19 cellular contexts compared by ENCODE assay signal in the genomic region with DNA sequence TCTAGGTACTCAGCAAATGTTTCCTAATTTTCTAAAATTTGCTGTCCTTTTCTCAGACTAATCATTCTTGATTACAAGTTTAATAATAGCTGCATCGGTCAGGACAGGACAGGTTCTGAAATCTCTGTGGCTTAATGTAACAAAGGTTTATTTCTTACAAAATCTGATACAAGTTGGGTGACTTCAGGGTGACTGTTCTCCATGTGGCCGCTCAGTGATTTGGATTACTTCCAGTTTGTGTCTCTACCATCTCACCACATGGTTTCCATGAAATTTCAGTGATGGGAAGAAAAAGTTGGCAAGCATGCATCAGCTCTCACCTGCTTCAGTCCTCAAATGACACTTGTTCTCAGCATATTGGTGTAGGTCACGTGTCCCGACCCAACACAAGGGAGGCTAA. TPM values are rescaled to one million over a fixed set of nuclear protein-coding genes. Genes with fewer than 3 reads are reported as not detected.
DNase-seq lines count a peak whose midpoint lies in the region; ATAC-seq, FAIRE-seq and TF ChIP-seq lines count a peak whose summit lies in the region.
"Had no signal": no experiment of that assay in that cellular context is flagged by ENCODE, and none has a peak within 500 bp of the region (broad histone marks: within the 10 kb centered on the region; RNA-seq: fewer than 3 reads in every experiment).

No MANE protein-coding gene starts in this region.

- H3K27ac ChIP-seq in naive thymus-derived CD4-positive, alpha-beta T cell (ENCODE audit: low read depth, low read length), result no peak overlapping the region
- H3K27ac ChIP-seq: RWPE1, SJSA1 had no signal

- no peak for FAIRE-seq in HTR-8/SVneo (lab: Jason Lieb, UNC)
- FAIRE-seq: K562 had no signal

- H3K4me1 Mint-ChIP-seq in activated B cell treated with CpG ODN at 0.5 μM for 24 hours, result peaks cover 46% of the 10 kb centered on the region
- peaks cover 0 to 11% (median 7%) of the 10 kb centered on the region in 7 donors for H3K4me1 Mint-ChIP-seq in naive thymus-derived CD4-positive, alpha-beta T cell

- no peaks in the 10 kb centered on the region for H3K27me3 Mint-ChIP-seq in activated B cell treated with CpG ODN at 0.5 μM for 24 hours
- H3K27me3 Mint-ChIP-seq in naive thymus-derived CD4-positive, alpha-beta T cell, result no peaks in the 10 kb centered on the region
- H3K27me3 Mint-ChIP-seq: CD4-positive, alpha-beta memory T cell had no signal

- peaks cover 0 to 9% (median 6%) of the 10 kb centered on the region in 3 experiments for H3K9me3 ChIP-seq in naive thymus-derived CD4-positive, alpha-beta T cell (ENCODE audit: control insufficient read depth in 2 of 3, low read length in 3 of 3)
- H3K9me3 ChIP-seq: SJSA1 had no signal

- TF ChIP-seq CTCF in activated B cell treated with CpG ODN at 0.5 μM for 24 hours (IDR thresholded peaks at IDR 0.05), result no peak

- intact Hi-C loops in activated B cell treated with CpG ODN at 0.5 μM for 24 hours (cut with micrococcal nuclease), result no loop called here
- intact Hi-C loops in naive thymus-derived CD4-positive, alpha-beta T cell (cut with micrococcal nuclease), result no loop called here

- H3K4me1 ChIP-seq in naive thymus-derived CD4-positive, alpha-beta T cell (ENCODE audit: control insufficient read depth in 2 of 2, insufficient read depth in 2 of 2, low read length in 2 of 2), result no peaks in the 10 kb centered on the region
- H3K4me1 ChIP-seq: SJSA1 had no signal

- peaks cover 43% of the 10 kb centered on the region for H3K36me3 Mint-ChIP-seq in activated B cell treated with CpG ODN at 0.5 μM for 24 hours (ENCODE audit: low read depth)
- peaks cover 8 to 49% (median 29%) of the 10 kb centered on the region in 5 donors for H3K36me3 Mint-ChIP-seq in naive thymus-derived CD4-positive, alpha-beta T cell

- peaks cover 8% of the 10 kb centered on the region for H3K9me3 Mint-ChIP-seq in activated B cell treated with CpG ODN at 0.5 μM for 24 hours
- H3K9me3 Mint-ChIP-seq in naive thymus-derived CD4-positive, alpha-beta T cell, result peaks cover 0 to 10% (median 4%) of the 10 kb centered on the region in 11 donors

- CTCF ChIA-PET in activated B cell treated with CpG ODN at 0.5 μM for 24 hours (lab: Charles Lee), result interaction anchor here (1.0 kb wide), 2 partner anchors 10 to 11 kb away, joined by 3 to 4 read pairs; no protein-coding TSS in a partner anchor
- CTCF ChIA-PET in naive thymus-derived CD4-positive, alpha-beta T cell (lab: Charles Lee), result interaction anchor here (0.5 to 1.3 kb wide), 2 partner anchors 50 to 115 kb away, joined by 4 read pairs; no protein-coding TSS in a partner anchor

- no peak overlapping the region for H3K4me3 ChIP-seq in naive thymus-derived CD4-positive, alpha-beta T cell (ENCODE audit: low read length)
- H3K4me3 ChIP-seq: K562, SJSA1 had no signal

- H3K27me3 ChIP-seq in naive thymus-derived CD4-positive, alpha-beta T cell (ENCODE audit: control insufficient read depth in 2 of 2, insufficient read depth in 2 of 2, low read length in 2 of 2), result no peaks in the 10 kb centered on the region
- H3K27me3 ChIP-seq: SJSA1 had no signal

- no peak for ATAC-seq in activated B cell treated with CpG ODN at 0.5 μM for 24 hours (ENCODE audit: low read depth)
- no peak for ATAC-seq in naive thymus-derived CD4-positive, alpha-beta T cell
- no peak for ATAC-seq in GM21529 (IDR thresholded peaks at IDR 0.05; ENCODE audit: unreplicated experiment)
- ATAC-seq: HCT116, K562 had no signal

- H3K27ac Mint-ChIP-seq in activated B cell treated with CpG ODN at 0.5 μM for 24 hours, result peak overlapping the region; percentile 46
- peak overlapping the region in 5 of 9 donors; percentile 7 to 38 (median 32) for H3K27ac Mint-ChIP-seq in naive thymus-derived CD4-positive, alpha-beta T cell

- H3K4me3 Mint-ChIP-seq in activated B cell treated with CpG ODN at 0.5 μM for 24 hours, result no peak overlapping the region
- H3K4me3 Mint-ChIP-seq in naive thymus-derived CD4-positive, alpha-beta T cell, result no peak overlapping the region
- H3K4me3 Mint-ChIP-seq: CD4-positive, alpha-beta memory T cell had no signal

- peaks cover 0 to 31% (median 2%) of the 10 kb centered on the region in 3 experiments for H3K36me3 ChIP-seq in naive thymus-derived CD4-positive, alpha-beta T cell (ENCODE audit: control insufficient read depth in 2 of 3, insufficient read depth in 3 of 3, low read length in 3 of 3)

- POLR2A ChIA-PET in activated B cell treated with CpG ODN at 0.5 μM for 24 hours (lab: Charles Lee), result interaction anchor here (0.7 to 12.7 kb wide), 3 partner anchors 9 to 236 kb away, joined by 4 to 161 read pairs (median 6); partner anchors contain the start of gene ATP6V1G1
- POLR2A ChIA-PET in naive thymus-derived CD4-positive, alpha-beta T cell (lab: Charles Lee), result interaction anchor here (0.6 to 20.3 kb wide), 5 partner anchors 9 to 229 kb away, joined by 3 to 329 read pairs (median 6); partner anchors contain the start of gene ATP6V1G1

- DNase-seq in DMS79 (lab: John Stamatoyannopoulos, UW) (peak; percentile 89), NCI-H345 (lab: John Stamatoyannopoulos, UW) (peak; percentile 75), activated B cell treated with CpG ODN at 0.5 μM for 24 hours (no peak), HTR-8/SVneo (ENCODE audit: insufficient read length, low spot score) (no peak), NCI-H1105 treated with DMSO at 0.1 percent for 48 hours (lab: John Stamatoyannopoulos, UW) (no peak)
- no peak for DNase-seq in naive thymus-derived CD4-positive, alpha-beta T cell
- DNase-seq: AML-193; CD4-positive, alpha-beta memory T cell; DMS153; MM.1S; NCI-H1105; NCI-H187; NCI-H774 had no signal

RNA-seq across cellular contexts. Expression of gene TMEM268, which starts 7.9 kb away (rescaled TPM):
- 32.0 and 34.6 TPM in 2 replicates for total RNA-seq in activated B cell treated with CpG ODN at 0.5 μM for 24 hours
- 10 to 100 TPM; 15.7 to 21.7 (median 19.8) TPM for total RNA-seq in naive thymus-derived CD4-positive, alpha-beta T cell
- 10 to 100 TPM in 1 of 2 donors, 1 to 10 TPM in 1; 8.0 to 11.6 TPM for polyA plus RNA-seq in naive thymus-derived CD4-positive, alpha-beta T cell

RNA-seq across cellular contexts. Expression of gene ATP6V1G1, which starts 15.6 kb away (rescaled TPM):
- 68.4 and 70.2 TPM in 2 replicates for total RNA-seq in activated B cell treated with CpG ODN at 0.5 μM for 24 hours
- total RNA-seq in naive thymus-derived CD4-positive, alpha-beta T cell, result 100 to 1,000 TPM in 3 of 5 experiments, 10 to 100 TPM in 2; 86.2 to 136 (median 130) TPM
- polyA plus RNA-seq in naive thymus-derived CD4-positive, alpha-beta T cell, result 100 to 1,000 TPM; 256 to 372 TPM

RNA-seq across cellular contexts. Expression of gene TEX53, which starts 54.4 kb away (rescaled TPM):
- not detected in 2 replicates for total RNA-seq in activated B cell treated with CpG ODN at 0.5 μM for 24 hours
- not detected for total RNA-seq in naive thymus-derived CD4-positive, alpha-beta T cell
- polyA plus RNA-seq in naive thymus-derived CD4-positive, alpha-beta T cell, result not detected
- total RNA-seq: CD4-positive, alpha-beta memory T cell; K562; NCI-H460; SJSA1 had no signal
- polyA plus RNA-seq: CD4-positive, alpha-beta memory T cell; K562 had no signal

Comparison
In these comparisons a context has a peak if more than half of its experiments do, and no peak if none do; other contexts are left out.
1. DNase-seq: peak in DMS79 (single experiment) and NCI-H345 (single experiment); none in activated B cell treated with CpG ODN at 0.5 μM for 24 hours (single experiment), naive thymus-derived CD4-positive, alpha-beta T cell (0 of 9), HTR-8/SVneo (single experiment) and NCI-H1105 treated with DMSO at 0.1 percent for 48 hours (single experiment).